8 cellular contexts compared by ENCODE assay signal in genomic region chr6:141483561-141484061, GRCh38.
DNase-seq lines count a peak whose midpoint lies in the region; ATAC-seq and TF ChIP-seq lines count a peak whose summit lies in the region.

No MANE protein-coding gene starts in this region.

- no peak overlapping the region for H3K4me3 ChIP-seq in neuron (ENCODE audit: low read length)
- peak overlapping the region; percentile 29 to 42 for H3K4me3 ChIP-seq in tibial artery

- intact Hi-C loops in tibial artery (cut with DNase I; ENCODE audit: low total_unique reads), result no loop called here

- no peak for TF ChIP-seq POLR2A in GM18505 (IDR thresholded peaks at IDR 0.05; ENCODE audit: borderline replicate concordance, extremely low read depth, insufficient read depth, insufficient read length)

- H3K27ac ChIP-seq in tibial artery, result peak overlapping the region; percentile 18 to 30

- no peaks in the 10 kb centered on the region for H3K9me3 ChIP-seq in neuron (ENCODE audit: low read length)
- H3K9me3 ChIP-seq in tibial artery, result no peaks in the 10 kb centered on the region

- H2AFZ ChIP-seq in neuron (ENCODE audit: low read depth, low read length), result peak overlapping the region; percentile 58

- no peak for TF ChIP-seq CTCF in tibial artery (IDR thresholded peaks at IDR 0.05)

- H3K4me1 ChIP-seq in neuron (ENCODE audit: insufficient read depth, low read length), result peaks cover 17% of the 10 kb centered on the region
- H3K4me1 ChIP-seq in tibial artery, result peaks cover 0 to 21% (median 0%) of the 10 kb centered on the region in 4 donors

- H3K36me3 ChIP-seq in neuron (ENCODE audit: insufficient read depth, low read length), result no peaks in the 10 kb centered on the region
- H3K36me3 ChIP-seq in tibial artery, result no peaks in the 10 kb centered on the region

- DNase-seq in NCI-H1436 treated with DMSO at 0.1 percent for 48 hours (lab: John Stamatoyannopoulos, UW) (peak; percentile 51), tibial artery (peak in 1 of 2 donors; percentile 23)
- peak; percentile 48 for DNase-seq in effector CD4-positive, alpha-beta T cell
- DNase-seq in effector CD8-positive, alpha-beta T cell (lab: John Stamatoyannopoulos, UW), result no peak

- H3K27me3 ChIP-seq in neuron (ENCODE audit: insufficient read depth, low read length) (no peaks in the 10 kb centered on the region), tibial artery (no peaks in the 10 kb centered on the region)

- ATAC-seq in GM18505 (IDR thresholded peaks at IDR 0.05; ENCODE audit: unreplicated experiment) (peak; percentile 95), HG02759 (IDR thresholded peaks at IDR 0.05; ENCODE audit: unreplicated experiment) (peak; percentile 91)
- ATAC-seq in activated CD4-positive, CD25-positive, alpha-beta regulatory T cell treated with anti-CD3 and anti-CD28 coated beads, Interleukin-2, amount 50 U/mL, for 24 hours, result peak; percentile 99
